ENCODE assay signal across 8 cellular contexts in genomic region chrX:16786139-16786790, GRCh38. TPM values are rescaled to one million over a fixed set of nuclear protein-coding genes. Genes with fewer than 3 reads are reported as not detected.
DNase-seq lines count a peak whose midpoint lies in the region; ATAC-seq and TF ChIP-seq lines count a peak whose summit lies in the region.

Gene TXLNG (plus strand): TSS chrX:16786466. CDS start chrX:16786488, 22 bp downstream.

- no peaks in the 10 kb centered on the region for H3K36me3 Mint-ChIP-seq in natural killer cell

- intact Hi-C loops in natural killer cell (cut with micrococcal nuclease), result loop anchor here (2.0 kb wide), 1 partner anchor 67 kb away; the partner anchor contains the start of gene SYAP1

- no peak for TF ChIP-seq CTCF in natural killer cell (IDR thresholded peaks at IDR 0.05)

- peaks cover 4% of the 10 kb centered on the region for H3K36me3 ChIP-seq in H7 (replicated peaks; ENCODE audit: control insufficient read depth, insufficient read depth, low read length)

- peak; percentile 100 for DNase-seq in ELF-1 (ENCODE audit: low read depth, low spot score)
- DNase-seq in H7, result peak; percentile 99
- peak; percentile 99 for DNase-seq in M059J (ENCODE audit: low read depth)
- peak; percentile 94 to 96 for DNase-seq in SHP77 (lab: John Stamatoyannopoulos, UW)
- peak; percentile 91 for DNase-seq in activated effector memory CD4-positive, alpha-beta T cell treated with Interleukin-2 at 50 U/mL for 16 hours
- DNase-seq in fibroblast of peridontal ligament (ENCODE audit: extremely low read depth), result peak; percentile 96
- DNase-seq in natural killer cell, result peak; percentile 90
- DNase-seq in stimulated activated naive CD4-positive, alpha-beta T cell treated with Interleukin-2 at 50 U/mL for 16 hours (lab: John Stamatoyannopoulos, UW), result peak; percentile 94

- peak; percentile 91 to 99 (median 95) for ATAC-seq in natural killer cell

- H3K27me3 Mint-ChIP-seq in natural killer cell (ENCODE audit: low read depth in 2 of 2), result no peaks in the 10 kb centered on the region

- peak within 1 kb of the TSS; percentile 99 for H3K4me3 Mint-ChIP-seq in natural killer cell

- peak within 1 kb of the TSS; percentile 95 for H3K4me3 ChIP-seq in H7 (ENCODE audit: insufficient read depth, low read depth, low read length)

- H3K4me1 Mint-ChIP-seq in natural killer cell, result peaks cover 7 to 19% of the 10 kb centered on the region in 2 donors

- H3K9me3 Mint-ChIP-seq in natural killer cell, result no peaks in the 10 kb centered on the region

- H3K27me3 ChIP-seq in H7 (ENCODE audit: control insufficient read depth, insufficient read depth, low read length), result no peaks in the 10 kb centered on the region

- H3K27ac Mint-ChIP-seq in natural killer cell, result peak within 1 kb of the TSS; percentile 90 to 91

RNA-seq across cellular contexts. Expression of gene TXLNG, which starts in this region (rescaled TPM):
- 35.6 and 43.2 TPM in 2 replicates for total RNA-seq in H7 (2014; rRNA removed; shearing (Covaris generic))
- 7.2 and 10.7 TPM in 2 replicates for total RNA-seq in M059J (2014; rRNA removed; shearing (Covaris generic))
- total RNA-seq in natural killer cell, result 10 to 100 TPM in 1 of 3 donors, 1 to 10 TPM in 2; 8.1 to 16.9 (median 9.9) TPM

Comparison
In these comparisons a context has a peak if more than half of its experiments do, and no peak if none do; other contexts are left out.
1. Peak in every context shown above with its lines: DNase-seq, ATAC-seq and H3K4me3 ChIP-seq.